ENCODE assay signal across 15 cellular contexts in the genomic region with DNA sequence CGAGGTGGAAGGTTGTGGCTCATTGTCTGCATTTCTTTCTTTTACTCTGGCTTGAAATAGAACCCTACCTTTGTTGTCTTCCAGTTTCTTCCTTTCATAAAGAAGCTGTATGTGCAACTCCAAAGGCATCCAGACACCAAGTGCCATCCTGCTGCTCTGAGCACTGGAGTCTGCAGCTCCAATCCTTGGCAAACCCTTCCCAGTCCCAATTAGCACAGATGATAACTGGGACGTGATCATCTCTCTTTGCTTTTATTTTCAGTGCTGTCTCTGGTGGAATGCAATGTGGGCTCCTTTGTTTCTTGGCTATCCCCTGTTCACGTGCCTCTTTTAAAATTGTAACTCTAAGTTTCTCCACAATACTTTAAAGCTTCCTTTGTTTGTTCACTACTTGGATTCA.
DNase-seq lines count a peak whose midpoint lies in the region; ATAC-seq and TF ChIP-seq lines count a peak whose summit lies in the region.
"Had no signal": no experiment of that assay in that cellular context is flagged by ENCODE, and none has a peak within 500 bp of the region (broad histone marks: within the 10 kb centered on the region; RNA-seq: fewer than 3 reads in every experiment).

No MANE protein-coding gene starts in this region.

- H3K56ac ChIP-seq in IMR-90 (ENCODE audit: extremely low read depth, insufficient read depth, low read length), result no peak overlapping the region

- no peak for TF ChIP-seq RAD21 in IMR-90 (IDR thresholded peaks at IDR 0.05; ENCODE audit: low read length)

- H3K4me3 ChIP-seq in IMR-90 (ENCODE audit: insufficient read depth, low read depth, low read length), result no peak overlapping the region
- no peak overlapping the region for H3K4me3 ChIP-seq in neuronal stem cell (ENCODE audit: low read length in 2 of 2)
- peak overlapping the region in 1 of 2 donors; percentile 28 for H3K4me3 ChIP-seq in prostate gland
- H3K4me3 ChIP-seq: GM12878 had no signal

- H2AFZ ChIP-seq in IMR-90 (replicated peaks; ENCODE audit: low read length, poor library complexity), result no peak overlapping the region
- H2AFZ ChIP-seq in neuronal stem cell (ENCODE audit: low read length), result peak overlapping the region; percentile 23

- H3K27ac ChIP-seq in IMR-90 (ENCODE audit: insufficient read depth, low read length) (no peak overlapping the region), neuronal stem cell (replicated peaks; ENCODE audit: low read length) (no peak overlapping the region), prostate gland (peak overlapping the region in 1 of 2 donors; percentile 80)

- DNase-seq in Ammon's horn (ENCODE audit: low spot score) (peak; percentile 29), IMR-90 (no peak), cerebellum (ENCODE audit: low spot score) (peak; percentile 19), neuronal stem cell (ENCODE audit: low spot score) (no peak), prostate gland (ENCODE audit: low spot score) (no peak), SHP77 (lab: John Stamatoyannopoulos, UW) (no peak)
- no peak for DNase-seq in activated CD4-positive, alpha-beta T cell treated with anti-CD3 and anti-CD28 coated beads for 4 hours
- DNase-seq: ACHN; C1 segment of cervical spinal cord; Calu3; CD4-positive, alpha-beta T cell; DMS 273 treated with DMSO at 0.1 percent for 48 hours; HCEC 1CT; HFFc6 had no signal

- H3K36me3 ChIP-seq in IMR-90 (ENCODE audit: control insufficient read depth, insufficient read depth, low read length), result no peaks in the 10 kb centered on the region
- H3K36me3 ChIP-seq in neuronal stem cell (replicated peaks in 1 of 2; ENCODE audit: control insufficient read depth in 2 of 2, insufficient read depth in 2 of 2, low read length in 2 of 2), result no peaks in the 10 kb centered on the region
- no peaks in the 10 kb centered on the region for H3K36me3 ChIP-seq in prostate gland

- H3K9me1 ChIP-seq in IMR-90 (ENCODE audit: insufficient read depth, low read length), result peaks cover 8% of the 10 kb centered on the region; the same call in 1 of the 2 replicates

- CTCF ChIA-PET in IMR-90 (lab: Yijun Ruan, JAX), result no interaction called here

- H4K8ac ChIP-seq in IMR-90 (ENCODE audit: low read depth in 2 of 2, low read length in 2 of 2) (no peak overlapping the region), neuronal stem cell (ENCODE audit: low read depth, low read length) (no peak overlapping the region)

- no CpG with 5 or more reads among the region's 3 CpGs for WGBS in IMR-90 (ENCODE audit: extremely low coverage in 2 of 2, insufficient read length in 1 of 2), 2 experiments
- no CpG with 5 or more reads among the region's 3 CpGs for WGBS in neuronal stem cell (ENCODE audit: extremely low coverage in 2 of 2, insufficient read length in 2 of 2, insufficient replicate concordance in 1 of 2), 2 donors
- WGBS in prostate gland, result 39% methylated on average over 3 of the region's 3 CpGs

- BruUV-seq in IMR-90 (replicated peaks; lab: Mats Ljungman, UMichigan), result no TSS peak

- H3K18ac ChIP-seq in IMR-90 (ENCODE audit: low read depth, low read length) (no peak overlapping the region), neuronal stem cell (ENCODE audit: low read length) (no peak overlapping the region)

- H4K91ac ChIP-seq in IMR-90 (ENCODE audit: insufficient read depth, low read depth, low read length) (no peak overlapping the region), neuronal stem cell (ENCODE audit: low read depth, low read length, poor library complexity) (no peak overlapping the region)

- H4K20me1 ChIP-seq in IMR-90 (ENCODE audit: insufficient read depth, low read length), result no peaks in the 10 kb centered on the region

- no peak overlapping the region for H3K9ac ChIP-seq in IMR-90 (ENCODE audit: low read depth, low read length)
- H3K9ac ChIP-seq in neuronal stem cell (ENCODE audit: low read depth, low read length, poor library complexity), result no peak overlapping the region

- H3K4me1 ChIP-seq in IMR-90 (ENCODE audit: control insufficient read depth, insufficient read depth, low read length) (peaks cover 2% of the 10 kb centered on the region), neuronal stem cell (ENCODE audit: control insufficient read depth in 2 of 2, insufficient read depth in 1 of 2, low read depth in 1 of 2, low read length in 2 of 2) (peaks cover 10 to 21% of the 10 kb centered on the region in 2 donors), prostate gland (replicated peaks) (no peaks in the 10 kb centered on the region)

- no peak overlapping the region for H2AK9ac ChIP-seq in IMR-90 (replicated peaks; ENCODE audit: low read depth, low read length, poor library complexity)

- H2BK120ac ChIP-seq in IMR-90 (ENCODE audit: low read depth, low read length), result no peak overlapping the region
- no peak overlapping the region for H2BK120ac ChIP-seq in neuronal stem cell (ENCODE audit: low read depth, low read length)

- peak overlapping the region; percentile 54 for H4K5ac ChIP-seq in IMR-90 (ENCODE audit: low read depth, low read length)

- no peak overlapping the region for H2BK20ac ChIP-seq in IMR-90 (ENCODE audit: low read depth, low read length)

- no peak overlapping the region for H2AK5ac ChIP-seq in IMR-90 (ENCODE audit: low read depth, low read length)
- no peak overlapping the region for H2AK5ac ChIP-seq in neuronal stem cell (ENCODE audit: low read depth, low read length)

- H3K23ac ChIP-seq in IMR-90 (ENCODE audit: low read depth, low read length) (no peak overlapping the region), neuronal stem cell (ENCODE audit: low read depth, low read length, poor library complexity) (no peak overlapping the region)

- H3K9me3 ChIP-seq in IMR-90 (ENCODE audit: control insufficient read depth, insufficient read depth, low read length) (no peaks in the 10 kb centered on the region), neuronal stem cell (replicated peaks in 1 of 2; ENCODE audit: control insufficient read depth in 2 of 2, insufficient read depth in 1 of 2, low read depth in 1 of 2, low read length in 2 of 2) (peaks cover 0 to 2% of the 10 kb centered on the region in 2 donors), prostate gland (no peaks in the 10 kb centered on the region)

- no peaks in the 10 kb centered on the region for H3K27me3 ChIP-seq in IMR-90 (ENCODE audit: control insufficient read depth, insufficient read depth, low read length)
- no peaks in the 10 kb centered on the region for H3K27me3 ChIP-seq in neuronal stem cell (ENCODE audit: control insufficient read depth in 3 of 3, insufficient read depth in 3 of 3, low read depth in 1 of 3, low read length in 3 of 3)
- H3K27me3 ChIP-seq in prostate gland (replicated peaks; ENCODE audit: insufficient read depth), result no peaks in the 10 kb centered on the region

- no peak for TF ChIP-seq CTCF in IMR-90 (conservative IDR thresholded peaks at IDR 0.05; ENCODE audit: low read depth, low read length)
- no peak for TF ChIP-seq CTCF in prostate gland (IDR thresholded peaks at IDR 0.05)

- H3K14ac ChIP-seq in IMR-90 (replicated peaks; ENCODE audit: low read depth, low read length), result no peak overlapping the region
- H3K14ac ChIP-seq in neuronal stem cell (ENCODE audit: low read length), result no peak overlapping the region

- POLR2A ChIA-PET in IMR-90 (lab: Charles Lee; ENCODE audit: unreplicated experiment), result no interaction called here

- H3K4ac ChIP-seq in IMR-90 (ENCODE audit: low read depth, low read length), result no peak overlapping the region
- no peak overlapping the region for H3K4ac ChIP-seq in neuronal stem cell (ENCODE audit: low read length)

- ATAC-seq in IMR-90 (ENCODE audit: low read depth), result no peak
- ATAC-seq: GM12878 had no signal

- dilution Hi-C loops in IMR-90 (cut with HindIII; ENCODE audit: low sequenced_read_pairs, unreplicated experiment), result no loop called here

- TF ChIP-seq POLR2A in IMR-90 (IDR thresholded peaks at IDR 0.05; ENCODE audit: low read depth, low read length) (no peak), prostate gland (IDR thresholded peaks at IDR 0.05) (no peak)

- H3K4me2 ChIP-seq in IMR-90 (ENCODE audit: low read depth, low read length), result no peak overlapping the region
- H3K4me2 ChIP-seq in neuronal stem cell (ENCODE audit: insufficient read depth, low read length, poor library complexity, severe bottlenecking), result no peak overlapping the region

- H3K79me1 ChIP-seq in IMR-90 (ENCODE audit: low read depth in 1 of 2, low read length in 2 of 2) (no peaks in the 10 kb centered on the region), neuronal stem cell (ENCODE audit: low read depth, low read length) (no peaks in the 10 kb centered on the region)

- H2BK5ac ChIP-seq in IMR-90 (ENCODE audit: low read depth, low read length, poor library complexity, severe bottlenecking) (no peak overlapping the region), neuronal stem cell (ENCODE audit: low read length) (no peak overlapping the region)

- in situ Hi-C loops in IMR-90 (cut with MboI; ENCODE audit: low sequenced_read_pairs), result no loop called here

- H2BK15ac ChIP-seq in IMR-90 (ENCODE audit: low read depth, low read length) (no peak overlapping the region), neuronal stem cell (ENCODE audit: low read length) (no peak overlapping the region)

- intact Hi-C loops in IMR-90 (cut with micrococcal nuclease), result loop anchor here (10.0 kb wide), 2 partner anchors 196 to 336 kb away; no protein-coding TSS in a partner anchor
- intact Hi-C loops in prostate gland (cut with DNase I), result no loop called here

- no peak overlapping the region for H2BK12ac ChIP-seq in neuronal stem cell (ENCODE audit: low read length)

TF ChIP-seq in IMR-90, 13 proteins besides CTCF, POLR2A, EP300 and RAD21:
- no peak for TF ChIP-seq ELK1 (IDR thresholded peaks at IDR 0.05; ENCODE audit: borderline replicate concordance, low read depth, low read length)
- no peak for TF ChIP-seq FOS (IDR thresholded peaks at IDR 0.05; ENCODE audit: low read depth, low read length)
- no peak for TF ChIP-seq RCOR1 (IDR thresholded peaks at IDR 0.05; ENCODE audit: insufficient replicate concordance, low read length)
- no peak for TF ChIP-seq MXI1 (IDR thresholded peaks at IDR 0.05; ENCODE audit: borderline replicate concordance, low read depth, low read length)

Comparison
In these comparisons a context has a peak if more than half of its experiments do, and no peak if none do; other contexts are left out.
1. DNase-seq: peak in Ammon's horn (single experiment) and cerebellum (single experiment); none in IMR-90 (single experiment), neuronal stem cell (single experiment), prostate gland (single experiment), SHP77 (0 of 2) and activated CD4-positive, alpha-beta T cell treated with anti-CD3 and anti-CD28 coated beads for 4 hours (0 of 2).